9 cellular contexts compared by ENCODE assay signal in genomic region chr15:78035319-78035718, GRCh38. TPM values are rescaled to one million over a fixed set of nuclear protein-coding genes. Genes with fewer than 3 reads are reported as not detected.
A peak's percentile ranks its signal among the peaks of the same experiment; 100 is the strongest.
DNase-seq lines count a peak whose midpoint lies in the region; ATAC-seq and TF ChIP-seq lines count a peak whose summit lies in the region.
"Had no signal": no experiment of that assay in that cellular context is flagged by ENCODE, and none has a peak within 500 bp of the region (broad histone marks: within the 10 kb centered on the region; RNA-seq: fewer than 3 reads in every experiment).

No MANE protein-coding gene starts in this region.

- peaks cover 31% of the 10 kb centered on the region for H3K36me3 Mint-ChIP-seq in activated CD4-positive, alpha-beta T cell treated with anti-CD3 and anti-CD28 coated beads for 36 hours (ENCODE audit: low read depth)

- no peaks in the 10 kb centered on the region for H3K36me3 ChIP-seq in gastrocnemius medialis

- peaks cover 31 to 33% of the 10 kb centered on the region in 2 donors for H3K4me1 ChIP-seq in gastrocnemius medialis
- H3K4me1 ChIP-seq: parathyroid adenoma had no signal

- intact Hi-C loops in activated CD4-positive, alpha-beta T cell treated with anti-CD3 and anti-CD28 coated beads for 36 hours (cut with DNase I, micrococcal nuclease), result loop anchor here in 1 of 2 experiments (1.0 to 10.0 kb wide), 3 partner anchors 35 to 1031 kb away; no protein-coding TSS in a partner anchor
- intact Hi-C loops in gastrocnemius medialis (cut with DNase I; ENCODE audit: low total_unique reads), result no loop called here

- no peaks in the 10 kb centered on the region for H3K9me3 Mint-ChIP-seq in activated CD4-positive, alpha-beta T cell treated with anti-CD3 and anti-CD28 coated beads for 36 hours (ENCODE audit: low read depth)

- POLR2A ChIA-PET in activated CD4-positive, alpha-beta T cell treated with anti-CD3 and anti-CD28 coated beads for 36 hours (lab: Charles Lee), result interaction anchor here (0.8 to 2.4 kb wide), 6 partner anchors 9 to 39 kb away, joined by 3 to 13 read pairs (median 8); no protein-coding TSS in a partner anchor

- TF ChIP-seq CTCF in HL-60 (IDR thresholded peaks at IDR 0.05; ENCODE audit: insufficient read depth, low read length), result no peak
- no peak for TF ChIP-seq CTCF in fibroblast of the aortic adventitia (IDR thresholded peaks at IDR 0.05; ENCODE audit: insufficient read depth, low read length)
- TF ChIP-seq CTCF in gastrocnemius medialis (IDR thresholded peaks at IDR 0.05 in 4 of 5, conservative IDR thresholded peaks at IDR 0.05 in 1 of 5), result no peak

- peaks cover 96% of the 10 kb centered on the region for H3K4me1 Mint-ChIP-seq in activated CD4-positive, alpha-beta T cell treated with anti-CD3 and anti-CD28 coated beads for 36 hours

- TF ChIP-seq POLR2A in gastrocnemius medialis (IDR thresholded peaks at IDR 0.05), result no peak

- no peaks in the 10 kb centered on the region for H3K9me3 ChIP-seq in gastrocnemius medialis

- peak; percentile 3 for ATAC-seq in activated CD4-positive, alpha-beta T cell treated with anti-CD3 and anti-CD28 coated beads for 36 hours
- ATAC-seq in gastrocnemius medialis, result no peak
- ATAC-seq in GM21723 (IDR thresholded peaks at IDR 0.05; ENCODE audit: unreplicated experiment), result no peak
- ATAC-seq in GM21360 (IDR thresholded peaks at IDR 0.05; ENCODE audit: unreplicated experiment), result no peak

- no peak overlapping the region for H3K4me3 ChIP-seq in HL-60 (replicated peaks; ENCODE audit: insufficient read depth, low read length)
- H3K4me3 ChIP-seq in fibroblast of the aortic adventitia (ENCODE audit: low read depth, low read length), result no peak overlapping the region
- no peak overlapping the region for H3K4me3 ChIP-seq in gastrocnemius medialis

- peak overlapping the region; percentile 86 for H3K27ac Mint-ChIP-seq in activated CD4-positive, alpha-beta T cell treated with anti-CD3 and anti-CD28 coated beads for 36 hours

- in situ Hi-C loops in gastrocnemius medialis (cut with MboI; ENCODE audit: low sequenced_read_pairs in 4 of 4), result no loop called here

- CTCF ChIA-PET in activated CD4-positive, alpha-beta T cell treated with anti-CD3 and anti-CD28 coated beads for 36 hours (lab: Charles Lee), result interaction anchor here (0.6 to 6.0 kb wide), 14 partner anchors 9 to 230 kb away, joined by 3 to 51 read pairs (median 6); partner anchors contain the start of gene DNAJA4

- H3K4me3 Mint-ChIP-seq in activated CD4-positive, alpha-beta T cell treated with anti-CD3 and anti-CD28 coated beads for 36 hours, result peak overlapping the region; percentile 50

- H3K27ac ChIP-seq in HL-60 (replicated peaks) (peak overlapping the region; percentile 72), gastrocnemius medialis (peak overlapping the region in 3 of 4 donors; percentile 22 to 41 (median 28))
- H3K27ac ChIP-seq: parathyroid adenoma had no signal

- H3K27me3 ChIP-seq in HL-60 (ENCODE audit: insufficient read depth, poor library complexity, severe bottlenecking) (no peaks in the 10 kb centered on the region), gastrocnemius medialis (no peaks in the 10 kb centered on the region)

- H3K27me3 Mint-ChIP-seq in activated CD4-positive, alpha-beta T cell treated with anti-CD3 and anti-CD28 coated beads for 36 hours, result no peaks in the 10 kb centered on the region

- DNase-seq in HL-60 (ENCODE audit: low read depth in 1 of 2, low spot score in 1 of 2) (peak in 1 of 2 experiments; percentile 56), fibroblast of the aortic adventitia (ENCODE audit: low read depth) (peak; percentile 26), gastrocnemius medialis (no peak), NCI-H2171 treated with DMSO at 0.1 percent for 48 hours (lab: John Stamatoyannopoulos, UW) (no peak), LoVo (ENCODE audit: low spot score) (no peak)
- peak; percentile 66 for DNase-seq in activated CD4-positive, alpha-beta T cell treated with anti-CD3 and anti-CD28 coated beads for 36 hours

RNA-seq across cellular contexts. Expression of gene TBC1D2B, which starts 42.2 kb away (rescaled TPM):
- 10 to 100 TPM; 49.3 to 52.0 TPM for total RNA-seq in activated CD4-positive, alpha-beta T cell treated with anti-CD3 and anti-CD28 coated beads for 36 hours
- total RNA-seq in fibroblast of the aortic adventitia (ENCODE audit: low replicate concordance), result 28.9 and 51.5 TPM in 2 replicates
- total RNA-seq in gastrocnemius medialis, result 1 to 10 TPM; 4.7 to 9.6 (median 8.1) TPM

RNA-seq across cellular contexts. Expression of gene SH2D7, which starts 57.0 kb away (rescaled TPM):
- not detected for total RNA-seq in activated CD4-positive, alpha-beta T cell treated with anti-CD3 and anti-CD28 coated beads for 36 hours
- total RNA-seq in fibroblast of the aortic adventitia (ENCODE audit: low replicate concordance) (not detected in 2 replicates), gastrocnemius medialis (not detected)

Comparison
In these comparisons a context has a peak if more than half of its experiments do, and no peak if none do; other contexts are left out.
1. DNase-seq: peak in activated CD4-positive, alpha-beta T cell treated with anti-CD3 and anti-CD28 coated beads for 36 hours (single experiment) and fibroblast of the aortic adventitia (single experiment); none in gastrocnemius medialis (0 of 2), NCI-H2171 treated with DMSO at 0.1 percent for 48 hours (single experiment) and LoVo (single experiment).